Comparison of ENCODE assay signal across 18 cellular contexts in genomic region chr2:59196511-59196910, GRCh38.
DNase-seq lines count a peak whose midpoint lies in the region; FAIRE-seq lines count a peak whose summit lies in the region.
"Had no signal": no experiment of that assay in that cellular context is flagged by ENCODE, and none has a peak within 500 bp of the region (broad histone marks: within the 10 kb centered on the region; RNA-seq: fewer than 3 reads in every experiment).

No MANE protein-coding gene starts in this region.

- no peaks in the 10 kb centered on the region for H3K4me1 Mint-ChIP-seq in immature natural killer cell

- no peaks in the 10 kb centered on the region for H3K27me3 Mint-ChIP-seq in immature natural killer cell (ENCODE audit: low read depth in 3 of 3)

- no peaks in the 10 kb centered on the region for H3K36me3 Mint-ChIP-seq in immature natural killer cell
- H3K36me3 Mint-ChIP-seq: CD8-positive, alpha-beta T cell had no signal

- FAIRE-seq in endometrium (lab: Jason Lieb, UNC) (peak; percentile 12), RCC 7860 (lab: Jason Lieb, UNC) (no peak)
- FAIRE-seq: A204.1, GM12892 had no signal

- DNase-seq in Caki2 (ENCODE audit: low read depth) (peak; percentile 24), SW480 (ENCODE audit: low spot score) (peak; percentile 19), iris pigment epithelial cell (ENCODE audit: low read depth) (peak; percentile 95), RCC 7860 (ENCODE audit: low spot score) (no peak), iPS-NIHi7 (ENCODE audit: extremely low spot score) (no peak), NCI-H1048 (lab: John Stamatoyannopoulos, UW) (no peak), immature natural killer cell (no peak)
- DNase-seq: CD8-positive, alpha-beta T cell; DMS79 treated with DMSO at 0.1 percent for 48 hours; GF-D8; H9; NCI-H1105 treated with DMSO at 0.1 percent for 48 hours; NCI-H187; NCI-H526 treated with DMSO at 0.1 percent for 48 hours; SHP77 had no signal

- H3K27ac Mint-ChIP-seq in immature natural killer cell = no peak overlapping the region
- H3K27ac Mint-ChIP-seq: CD8-positive, alpha-beta T cell; H9 had no signal

- H3K4me3 Mint-ChIP-seq in immature natural killer cell = no peak overlapping the region
- H3K4me3 Mint-ChIP-seq: CD8-positive, alpha-beta T cell; H9 had no signal

- H3K9me3 Mint-ChIP-seq in immature natural killer cell = peaks cover 0 to 2% (median 0%) of the 10 kb centered on the region in 6 donors
- H3K9me3 Mint-ChIP-seq: CD8-positive, alpha-beta T cell had no signal

- in situ Hi-C loops in Caki2 (cut with HindIII; ENCODE audit: low pct_unique_long_range_greater_than_20kb, low sequenced_read_pairs) = no loop called here

Comparison
In these comparisons a context has a peak if more than half of its experiments do, and no peak if none do; other contexts are left out.
1. DNase-seq: peak in Caki2 (single experiment), SW480 (single experiment) and iris pigment epithelial cell (single experiment); none in RCC 7860 (single experiment), iPS-NIHi7 (single experiment), NCI-H1048 (single experiment) and immature natural killer cell (0 of 3).